33 cellular contexts compared by ENCODE assay signal in genomic region chr6:4593891-4594445, GRCh38.
"Had no signal": no experiment of that assay in that cellular context is flagged by ENCODE, and none has a peak within 500 bp of the region (broad histone marks: within the 10 kb centered on the region; RNA-seq: fewer than 3 reads in every experiment).

No MANE protein-coding gene starts in this region.

- H3K36me3 ChIP-seq: brain microvascular endothelial cell, esophagus muscularis mucosa, heart left ventricle, left lung, lower lobe of right lung, pancreas, prostate gland, vagina had no signal

- DNase-seq: activated CD4-positive, alpha-beta T cell treated with anti-CD3 and anti-CD28 coated beads, Interleukin-2, amount 10 ng/mL, durations not matched to agents 7 days and 5 days; activated CD4-positive, CD25-positive, alpha-beta regulatory T cell treated with anti-CD3 and anti-CD28 coated beads, Interleukin-2, amount 50 U/mL, for 72 hours; activated CD8-positive, alpha-beta T cell treated with anti-CD3 and anti-CD28 coated beads for 36 hours; activated T-cell treated with anti-CD3 and anti-CD28 coated beads, Interleukin-2, amount 50 U/mL, for 4 hours; brain microvascular endothelial cell; caudate nucleus; cortex of kidney; effector memory CD8-positive, alpha-beta T cell; heart left ventricle; kidney glomerular epithelial cell; left lung; lower lobe of right lung; mesenchymal stem cell; naive thymus-derived CD8-positive, alpha-beta T cell; nucleus accumbens; pancreas; retina; stimulated activated CD4-positive, alpha-beta T cell treated with anti-CD3 and anti-CD28 coated beads, Interleukin-12 subunit alpha, Interleukin-12 subunit beta, amount 100 ng/mL, for 4 hours; stimulated activated CD4-positive, alpha-beta T cell treated with anti-CD3 and anti-CD28 coated beads, Interleukin-4, amount 100 ng/mL, for 24 hours; stimulated activated naive CD4-positive, alpha-beta T cell; T-helper 17 cell; T1000; testis had no signal

- H3K9me3 Mint-ChIP-seq: activated CD4-positive, alpha-beta T cell treated with anti-CD3 and anti-CD28 coated beads, Interleukin-2, amount 10 ng/mL, durations not matched to agents 7 days and 5 days; activated CD8-positive, alpha-beta T cell treated with anti-CD3 and anti-CD28 coated beads for 36 hours; activated naive CD4-positive, alpha-beta T cell treated with anti-CD3 and anti-CD28 coated beads, Interleukin-2, amount 50 U/mL, for 72 hours; activated T-cell treated with anti-CD3 and anti-CD28 coated beads, Interleukin-2, amount 50 U/mL, for 4 hours; activated T-helper 2 cell treated with anti-CD3 and anti-CD28 coated beads, Interferon-gamma antibody, Interleukin-2, Interleukin-4, amounts not matched to agents 10 μg/mL and 5 μg/mL and 100 μg/mL, durations not matched to agents 14 hours and 24 hours and 36 hours; effector memory CD8-positive, alpha-beta T cell; type B pancreatic cell had no signal

- H3K27me3 Mint-ChIP-seq: T-helper 17 cell, type B pancreatic cell had no signal

- H3K4me1 Mint-ChIP-seq: activated CD4-positive, alpha-beta T cell treated with anti-CD3 and anti-CD28 coated beads, Interleukin-2, amount 10 ng/mL, durations not matched to agents 7 days and 5 days; neural crest cell; T-helper 17 cell had no signal

- H3K4me3 ChIP-seq: esophagus muscularis mucosa, heart left ventricle, left lung, lower lobe of right lung, pancreas, prostate gland, skin epidermis, testis, vagina had no signal

- H3K9me3 ChIP-seq: esophagus muscularis mucosa, left lung, lower lobe of right lung, pancreas, prostate gland, testis, vagina had no signal

- H3K4me1 ChIP-seq: esophagus muscularis mucosa, foreskin keratinocyte, heart left ventricle, left lung, lower lobe of right lung, pancreas, prostate gland, testis, vagina had no signal

- H3K4me3 Mint-ChIP-seq: activated CD4-positive, alpha-beta T cell treated with anti-CD3 and anti-CD28 coated beads, Interleukin-2, amount 10 ng/mL, durations not matched to agents 7 days and 5 days; activated CD8-positive, alpha-beta T cell treated with anti-CD3 and anti-CD28 coated beads for 36 hours; activated T-cell treated with anti-CD3 and anti-CD28 coated beads, Interleukin-2, amount 50 U/mL, for 4 hours; effector memory CD8-positive, alpha-beta T cell; naive thymus-derived CD8-positive, alpha-beta T cell; neural crest cell; T-helper 17 cell; type B pancreatic cell had no signal

- H3K36me3 Mint-ChIP-seq: activated naive CD4-positive, alpha-beta T cell treated with anti-CD3 and anti-CD28 coated beads, Interleukin-2, amount 50 U/mL, for 72 hours; naive thymus-derived CD8-positive, alpha-beta T cell; type B pancreatic cell had no signal

- H3K27ac Mint-ChIP-seq: activated CD4-positive, alpha-beta T cell treated with anti-CD3 and anti-CD28 coated beads, Interleukin-2, amount 10 ng/mL, durations not matched to agents 7 days and 5 days; activated CD8-positive, alpha-beta T cell treated with anti-CD3 and anti-CD28 coated beads for 36 hours; activated naive CD4-positive, alpha-beta T cell treated with anti-CD3 and anti-CD28 coated beads, Interleukin-2, amount 50 U/mL, for 72 hours; activated T-helper 2 cell treated with anti-CD3 and anti-CD28 coated beads, Interferon-gamma antibody, Interleukin-2, Interleukin-4, amounts not matched to agents 10 μg/mL and 5 μg/mL and 100 μg/mL, durations not matched to agents 14 hours and 24 hours and 36 hours; effector memory CD8-positive, alpha-beta T cell; naive thymus-derived CD8-positive, alpha-beta T cell; T-helper 17 cell; type B pancreatic cell had no signal

- ATAC-seq: activated CD8-positive, alpha-beta T cell treated with anti-CD3 and anti-CD28 coated beads for 36 hours; activated naive CD4-positive, alpha-beta T cell treated with anti-CD3 and anti-CD28 coated beads, Interleukin-2, amount 50 U/mL, for 72 hours; effector memory CD8-positive, alpha-beta T cell; foreskin keratinocyte; heart left ventricle; left lung; naive thymus-derived CD8-positive, alpha-beta T cell; pancreas; sciatic nerve; T-helper 17 cell had no signal

- H3K27me3 ChIP-seq: brain microvascular endothelial cell, esophagus muscularis mucosa, foreskin keratinocyte, heart left ventricle, left lung, pancreas, testis, vagina had no signal
